ENCODE assay signal across 17 cellular contexts in genomic region chr1:226915672-226915995, GRCh38. TPM values are rescaled to one million over a fixed set of nuclear protein-coding genes. Genes with fewer than 3 reads are reported as not detected.
DNase-seq lines count a peak whose midpoint lies in the region; ATAC-seq, FAIRE-seq and TF ChIP-seq lines count a peak whose summit lies in the region.
"Had no signal": no experiment of that assay in that cellular context is flagged by ENCODE, and none has a peak within 500 bp of the region (broad histone marks: within the 10 kb centered on the region; RNA-seq: fewer than 3 reads in every experiment).

No MANE protein-coding gene starts in this region.

- no peaks in the 10 kb centered on the region for H3K9me3 ChIP-seq in PC-9 (ENCODE audit: insufficient read depth, low read depth)
- no peaks in the 10 kb centered on the region for H3K9me3 ChIP-seq in sigmoid colon
- H3K9me3 ChIP-seq: body of pancreas, HAP-1, psoas muscle, suprapubic skin had no signal

- no peak for DNase-seq in D721Med (ENCODE audit: insufficient read length, low spot score)
- DNase-seq in PC-9: no peak
- no peak for DNase-seq in sigmoid colon
- DNase-seq: activated CD8-positive, alpha-beta memory T cell treated with anti-CD3 and anti-CD28 coated beads for 24 hours; activated naive CD4-positive, alpha-beta T cell treated with anti-CD3 and anti-CD28 coated beads, Interleukin-2, amount 50 U/mL, for 16 hours; body of pancreas; KBM-7; psoas muscle had no signal

- intact Hi-C loops in PC-9 (cut with micrococcal nuclease; ENCODE audit: unreplicated experiment): no loop called here
- intact Hi-C loops in sigmoid colon (cut with DNase I): no loop called here

- no peak for TF ChIP-seq EP300 in sigmoid colon (IDR thresholded peaks at IDR 0.05)

- no peak for TF ChIP-seq POLR2A in sigmoid colon (IDR thresholded peaks at IDR 0.05)

- TF ChIP-seq CTCF in D721Med (IDR thresholded peaks at IDR 0.05; ENCODE audit: insufficient read depth, missing control alignments) (no peak), PC-9 (conservative IDR thresholded peaks at IDR 0.05) (no peak), sigmoid colon (IDR thresholded peaks at IDR 0.05) (no peak)

- no peaks in the 10 kb centered on the region for H3K4me1 ChIP-seq in PC-9 (replicated peaks; ENCODE audit: insufficient read depth)
- H3K4me1 ChIP-seq in sigmoid colon: peaks cover 0 to 5% (median 0%) of the 10 kb centered on the region in 4 donors
- H3K4me1 ChIP-seq: HAP-1, suprapubic skin had no signal

- H3K4me3 ChIP-seq in PC-9 (no peak overlapping the region), sigmoid colon (no peak overlapping the region)
- H3K4me3 ChIP-seq: body of pancreas, HAP-1, lung, psoas muscle, suprapubic skin had no signal

- 14 to 38% methylated on average over 3 of the region's 3 CpGs for WGBS in sigmoid colon, 2 donors

- H3K4me2 ChIP-seq in PC-9: no peak overlapping the region

- peak; percentile 28 for ATAC-seq in GM18498 (IDR thresholded peaks at IDR 0.05; ENCODE audit: unreplicated experiment)
- peak; percentile 10 for ATAC-seq in GM19328 (IDR thresholded peaks at IDR 0.05; ENCODE audit: unreplicated experiment)
- ATAC-seq in HG02588 (IDR thresholded peaks at IDR 0.05; ENCODE audit: unreplicated experiment): peak; percentile 23
- ATAC-seq in HG03439 (IDR thresholded peaks at IDR 0.05; ENCODE audit: unreplicated experiment): peak; percentile 24
- ATAC-seq in HG03354 (IDR thresholded peaks at IDR 0.05; ENCODE audit: poor library complexity, severe bottlenecking, unreplicated experiment): no peak
- ATAC-seq: body of pancreas, psoas muscle had no signal

- no TSS peak for BruUV-seq in PC-9 (replicated peaks; lab: Mats Ljungman, UMichigan)

- H3K79me2 ChIP-seq in PC-9 (ENCODE audit: low read depth): no peaks in the 10 kb centered on the region

- H3K36me3 ChIP-seq in PC-9 (ENCODE audit: low read depth) (no peaks in the 10 kb centered on the region), sigmoid colon (peaks cover 0 to 24% (median 0%) of the 10 kb centered on the region in 4 donors)
- H3K36me3 ChIP-seq: HAP-1, suprapubic skin had no signal

- CTCF ChIA-PET in PC-9 (lab: Charles Lee): no interaction called here

- no peaks in the 10 kb centered on the region for H4K20me1 ChIP-seq in PC-9 (ENCODE audit: insufficient read depth)

- peaks cover 6% of the 10 kb centered on the region; the same call in 1 of the 2 replicates for H3F3A ChIP-seq in PC-9 (ENCODE audit: insufficient read depth, low read depth)

- POLR2A ChIA-PET in PC-9 (lab: Charles Lee; ENCODE audit: unreplicated experiment): no interaction called here

- H2AFZ ChIP-seq in PC-9: no peak overlapping the region

- H3K27me3 ChIP-seq in PC-9 (ENCODE audit: insufficient read depth, low read depth) (no peaks in the 10 kb centered on the region), sigmoid colon (no peaks in the 10 kb centered on the region)
- H3K27me3 ChIP-seq: body of pancreas, suprapubic skin had no signal

- FAIRE-seq in D721Med (lab: Jason Lieb, UNC): no peak

- no peaks in the 10 kb centered on the region for H3K9me2 ChIP-seq in PC-9 (ENCODE audit: insufficient read depth)

- H3K27ac ChIP-seq in PC-9: no peak overlapping the region
- no peak overlapping the region for H3K27ac ChIP-seq in sigmoid colon
- H3K27ac ChIP-seq: body of pancreas, psoas muscle, suprapubic skin, VCaP had no signal

RNA-seq across cellular contexts. Expression of gene COQ8A, which starts 24.5 kb away (rescaled TPM):
- 32.9 and 37.9 TPM in 2 replicates for total RNA-seq in PC-9 (2021)
- 100 to 1,000 TPM in 2 of 4 donors, 10 to 100 TPM in 2; 57.8 to 129 (median 91.6) TPM for total RNA-seq in sigmoid colon
- polyA plus RNA-seq in sigmoid colon: 10 to 100 TPM; 20.3 to 60.2 (median 20.4) TPM

RNA-seq across cellular contexts. Expression of gene PSEN2, which starts 45.2 kb away (rescaled TPM):
- total RNA-seq in PC-9 (2021) (14.8 and 17.0 TPM in 2 replicates), sigmoid colon (10 to 100 TPM; 23.2 to 56.8 (median 32.8) TPM)
- 10 to 100 TPM in 2 of 3 donors, 1 to 10 TPM in 1; 4.4 to 16.9 (median 10.8) TPM for polyA plus RNA-seq in sigmoid colon
